13 cellular contexts compared by ENCODE assay signal in the genomic region with DNA sequence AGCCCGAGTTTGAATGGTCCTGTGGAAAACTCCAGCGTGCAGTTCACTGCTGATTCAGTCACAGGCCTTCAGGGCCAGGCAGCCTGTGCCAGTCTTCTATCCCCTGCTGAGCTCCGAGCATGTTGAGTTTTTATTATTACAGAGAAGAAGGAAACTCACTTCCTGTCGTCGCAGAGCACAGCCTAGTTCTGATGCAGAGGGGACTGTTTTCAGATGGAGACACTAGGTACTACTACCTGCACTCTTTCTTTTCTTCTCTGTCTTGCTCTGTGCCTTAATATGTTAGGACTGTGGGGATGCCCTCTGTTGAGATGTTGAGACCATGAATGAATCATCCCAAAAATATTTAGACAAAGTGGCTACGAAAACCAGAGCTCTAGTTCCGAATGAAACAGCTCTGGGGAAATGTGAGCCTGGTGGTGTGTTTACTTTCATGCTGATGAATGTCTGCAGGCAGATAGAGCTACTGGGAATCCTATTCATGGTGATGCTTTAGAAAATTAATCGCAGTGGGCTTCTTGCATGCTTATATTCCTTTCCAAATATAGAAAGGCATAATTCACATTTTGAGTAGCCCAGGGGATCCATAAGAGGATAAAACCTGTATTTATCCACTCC. TPM values are rescaled to one million over a fixed set of nuclear protein-coding genes. Genes with fewer than 3 reads are reported as not detected.
DNase-seq lines count a peak whose midpoint lies in the region; ATAC-seq and TF ChIP-seq lines count a peak whose summit lies in the region.
"Had no signal": no experiment of that assay in that cellular context is flagged by ENCODE, and none has a peak within 500 bp of the region (broad histone marks: within the 10 kb centered on the region; RNA-seq: fewer than 3 reads in every experiment).

No MANE protein-coding gene starts in this region.

- CTCF ChIA-PET in Caco-2 (lab: Charles Lee), result no interaction called here
- CTCF ChIA-PET in activated CD4-positive, alpha-beta T cell treated with anti-CD3 and anti-CD28 coated beads for 36 hours (lab: Charles Lee), result no interaction called here

- no TSS peak for BruUV-seq in Caco-2 (replicated peaks; lab: Mats Ljungman, UMichigan)

- DNase-seq in CD4-positive, CD25-positive, alpha-beta regulatory T cell, result peak in 1 of 3 donors; percentile 42
- DNase-seq in NCI-H146 (lab: John Stamatoyannopoulos, UW) (peak; percentile 93), body of pancreas (peak in 1 of 4 donors; percentile 11), Caco-2 (no peak), vagina (ENCODE audit: extremely low spot score in 2 of 2) (no peak)
- DNase-seq in activated CD4-positive, alpha-beta T cell treated with anti-CD3 and anti-CD28 coated beads for 36 hours, result no peak
- DNase-seq: effector memory CD8-positive, alpha-beta T cell; GDM1; NCI-H1436 treated with DMSO at 0.1 percent for 48 hours; stimulated activated CD8-positive, alpha-beta memory T cell treated with anti-CD3 and anti-CD28 coated beads, Interleukin-4, amount 100 ng/mL, for 48 hours had no signal

- H3K27ac ChIP-seq in CD4-positive, CD25-positive, alpha-beta regulatory T cell (ENCODE audit: insufficient read depth, low read length, poor library complexity, severe bottlenecking), result no peak overlapping the region
- peak overlapping the region in 3 of 4 donors; percentile 11 to 64 (median 26) for H3K27ac ChIP-seq in body of pancreas
- H3K27ac ChIP-seq in mesodermal cell (ENCODE audit: low read depth, low read length, severe bottlenecking), result peak overlapping the region; percentile 94
- H3K27ac ChIP-seq in vagina, result no peak overlapping the region

- no peaks in the 10 kb centered on the region for H3K9me3 ChIP-seq in CD4-positive, CD25-positive, alpha-beta regulatory T cell (ENCODE audit: control insufficient read depth in 2 of 2, low read length in 2 of 2)
- no peaks in the 10 kb centered on the region for H3K9me3 ChIP-seq in body of pancreas
- H3K9me3 ChIP-seq in mesodermal cell (ENCODE audit: control insufficient read depth, low read length), result no peaks in the 10 kb centered on the region
- no peaks in the 10 kb centered on the region for H3K9me3 ChIP-seq in Caco-2
- no peaks in the 10 kb centered on the region for H3K9me3 ChIP-seq in vagina

- ATAC-seq in CD4-positive, CD25-positive, alpha-beta regulatory T cell (ENCODE audit: low read depth in 2 of 2), result peak; percentile 57 to 61
- peak; percentile 19 for ATAC-seq in body of pancreas
- no peak for ATAC-seq in GM21447 (IDR thresholded peaks at IDR 0.05; ENCODE audit: unreplicated experiment)
- ATAC-seq in activated CD4-positive, alpha-beta T cell treated with anti-CD3 and anti-CD28 coated beads for 36 hours, result no peak
- ATAC-seq: effector memory CD8-positive, alpha-beta T cell had no signal

- no peaks in the 10 kb centered on the region for H3K27me3 Mint-ChIP-seq in CD4-positive, CD25-positive, alpha-beta regulatory T cell
- H3K27me3 Mint-ChIP-seq in Caco-2 (ENCODE audit: insufficient read depth, unreplicated experiment), result no peaks in the 10 kb centered on the region
- no peaks in the 10 kb centered on the region for H3K27me3 Mint-ChIP-seq in activated CD4-positive, alpha-beta T cell treated with anti-CD3 and anti-CD28 coated beads for 36 hours
- H3K27me3 Mint-ChIP-seq: effector memory CD8-positive, alpha-beta T cell had no signal

- peaks cover 8% of the 10 kb centered on the region for H3K36me3 ChIP-seq in CD4-positive, CD25-positive, alpha-beta regulatory T cell (ENCODE audit: control insufficient read depth, insufficient read depth, low read length)
- H3K36me3 ChIP-seq in body of pancreas (replicated peaks in 1 of 2; ENCODE audit: insufficient read depth in 1 of 2, low read depth in 2 of 2) (no peaks in the 10 kb centered on the region), mesodermal cell (ENCODE audit: control insufficient read depth, insufficient read depth, low read length) (no peaks in the 10 kb centered on the region), Caco-2 (ENCODE audit: control insufficient read depth, insufficient read depth, low read length) (no peaks in the 10 kb centered on the region), vagina (no peaks in the 10 kb centered on the region)

- peaks cover 0 to 2% (median 0%) of the 10 kb centered on the region in 7 donors for H3K9me3 Mint-ChIP-seq in CD4-positive, CD25-positive, alpha-beta regulatory T cell
- no peaks in the 10 kb centered on the region for H3K9me3 Mint-ChIP-seq in Caco-2 (ENCODE audit: unreplicated experiment)
- no peaks in the 10 kb centered on the region for H3K9me3 Mint-ChIP-seq in activated CD4-positive, alpha-beta T cell treated with anti-CD3 and anti-CD28 coated beads for 36 hours (ENCODE audit: low read depth)
- H3K9me3 Mint-ChIP-seq: effector memory CD8-positive, alpha-beta T cell; neural crest cell had no signal

- intact Hi-C loops in body of pancreas (cut with DNase I) (loop anchor here (10.0 kb wide), 1 partner anchor 395 kb away; no protein-coding TSS in a partner anchor), Caco-2 (cut with micrococcal nuclease; ENCODE audit: unreplicated experiment) (loop anchor here (5.0 kb wide), 1 partner anchor 143 kb away; a partner anchor contains a TSS), vagina (cut with DNase I) (no loop called here)
- intact Hi-C loops in activated CD4-positive, alpha-beta T cell treated with anti-CD3 and anti-CD28 coated beads for 36 hours (cut with DNase I, micrococcal nuclease), result loop anchor here in 1 of 2 experiments (5.0 kb wide), 1 partner anchor 88 kb away; no protein-coding TSS in a partner anchor

- peak overlapping the region in 2 of 3 donors; percentile 88 to 90 for H3K27ac Mint-ChIP-seq in CD4-positive, CD25-positive, alpha-beta regulatory T cell
- H3K27ac Mint-ChIP-seq in Caco-2 (ENCODE audit: unreplicated experiment), result no peak overlapping the region
- H3K27ac Mint-ChIP-seq in activated CD4-positive, alpha-beta T cell treated with anti-CD3 and anti-CD28 coated beads for 36 hours, result no peak overlapping the region

- H3K4me3 ChIP-seq in CD4-positive, CD25-positive, alpha-beta regulatory T cell (ENCODE audit: low read depth, low read length), result peak overlapping the region; percentile 29
- H3K4me3 ChIP-seq in body of pancreas (no peak overlapping the region), mesodermal cell (ENCODE audit: extremely low read depth, insufficient read depth, low read length, poor library complexity, severe bottlenecking) (no peak overlapping the region), Caco-2 (ENCODE audit: low read depth, low read length) (no peak overlapping the region), vagina (no peak overlapping the region)

- POLR2A ChIA-PET in Caco-2 (lab: Charles Lee), result no interaction called here
- POLR2A ChIA-PET in activated CD4-positive, alpha-beta T cell treated with anti-CD3 and anti-CD28 coated beads for 36 hours (lab: Charles Lee), result no interaction called here

- peaks cover 21% of the 10 kb centered on the region for H3K4me1 ChIP-seq in CD4-positive, CD25-positive, alpha-beta regulatory T cell (ENCODE audit: control insufficient read depth, insufficient read depth, low read length, poor library complexity, severe bottlenecking)
- H3K4me1 ChIP-seq in body of pancreas (peaks cover 56% of the 10 kb centered on the region), mesodermal cell (ENCODE audit: control insufficient read depth, insufficient read depth, low read length, poor library complexity, severe bottlenecking) (peaks cover 54% of the 10 kb centered on the region), Caco-2 (no peaks in the 10 kb centered on the region), vagina (peaks cover 28% of the 10 kb centered on the region)

- 58 to 60% methylated on average over 7 to 8 of the region's 8 CpGs for WGBS in body of pancreas, 2 donors
- 25 to 28% methylated on average over 4 of the region's 8 CpGs for WGBS in mesodermal cell (ENCODE audit: insufficient coverage in 2 of 2), 2 experiments

- peaks cover 26 to 54% (median 45%) of the 10 kb centered on the region in 4 donors for H3K4me1 Mint-ChIP-seq in CD4-positive, CD25-positive, alpha-beta regulatory T cell
- H3K4me1 Mint-ChIP-seq in Caco-2 (ENCODE audit: low read depth, unreplicated experiment), result no peaks in the 10 kb centered on the region
- peaks cover 29% of the 10 kb centered on the region for H3K4me1 Mint-ChIP-seq in activated CD4-positive, alpha-beta T cell treated with anti-CD3 and anti-CD28 coated beads for 36 hours

- peak overlapping the region; percentile 68 to 84 (median 79) for H3K4me3 Mint-ChIP-seq in CD4-positive, CD25-positive, alpha-beta regulatory T cell
- no peak overlapping the region for H3K4me3 Mint-ChIP-seq in Caco-2 (ENCODE audit: unreplicated experiment)
- H3K4me3 Mint-ChIP-seq in activated CD4-positive, alpha-beta T cell treated with anti-CD3 and anti-CD28 coated beads for 36 hours, result no peak overlapping the region
- H3K4me3 Mint-ChIP-seq: effector memory CD8-positive, alpha-beta T cell; neural crest cell had no signal

- TF ChIP-seq POLR2A in body of pancreas (IDR thresholded peaks at IDR 0.05), result no peak
- no peak for TF ChIP-seq POLR2A in vagina (IDR thresholded peaks at IDR 0.05)

- peaks cover 7% of the 10 kb centered on the region for H3K36me3 Mint-ChIP-seq in CD4-positive, CD25-positive, alpha-beta regulatory T cell
- H3K36me3 Mint-ChIP-seq in Caco-2 (ENCODE audit: insufficient read depth, unreplicated experiment), result no peaks in the 10 kb centered on the region
- H3K36me3 Mint-ChIP-seq in activated CD4-positive, alpha-beta T cell treated with anti-CD3 and anti-CD28 coated beads for 36 hours (ENCODE audit: low read depth), result peaks cover 13% of the 10 kb centered on the region

- TF ChIP-seq CTCF in body of pancreas (IDR thresholded peaks at IDR 0.05) (no peak), Caco-2 (IDR thresholded peaks at IDR 0.05; ENCODE audit: insufficient read depth in 1 of 2, low read depth in 1 of 2, low read length in 1 of 2, severe bottlenecking in 1 of 2, unreplicated experiment in 1 of 2) (no peak), vagina (IDR thresholded peaks at IDR 0.05) (no peak)

- no peaks in the 10 kb centered on the region for H3K27me3 ChIP-seq in CD4-positive, CD25-positive, alpha-beta regulatory T cell (ENCODE audit: control insufficient read depth, insufficient read depth, low read length)
- H3K27me3 ChIP-seq in body of pancreas (no peaks in the 10 kb centered on the region), Caco-2 (replicated peaks; ENCODE audit: control insufficient read depth, insufficient read depth, low read length) (no peaks in the 10 kb centered on the region), vagina (no peaks in the 10 kb centered on the region)

RNA-seq across cellular contexts. Expression of a gene that starts 29.6 kb away (rescaled TPM):
- total RNA-seq in CD4-positive, CD25-positive, alpha-beta regulatory T cell, result 13.5 TPM
- 10 to 100 TPM; 11.1 to 24.2 (median 22.3) TPM for polyA plus RNA-seq in CD4-positive, CD25-positive, alpha-beta regulatory T cell
- total RNA-seq in body of pancreas, result 10 to 100 TPM; 11.2 to 23.1 TPM
- 11.1 TPM for polyA plus RNA-seq in mesodermal cell (2013, experiment 1 of 2)
- 12.6 TPM for polyA plus RNA-seq in mesodermal cell (2013, experiment 2 of 2)
- 23.0 and 23.9 TPM in 2 replicates for total RNA-seq in Caco-2 (2022)
- 13.8 TPM for total RNA-seq in vagina
- 10 to 100 TPM; 14.6 to 16.4 TPM for total RNA-seq in activated CD4-positive, alpha-beta T cell treated with anti-CD3 and anti-CD28 coated beads for 36 hours

RNA-seq across cellular contexts. Expression of a gene that starts 42.2 kb away (rescaled TPM):
- 0.12 TPM for total RNA-seq in CD4-positive, CD25-positive, alpha-beta regulatory T cell
- polyA plus RNA-seq in CD4-positive, CD25-positive, alpha-beta regulatory T cell, result not detected
- total RNA-seq in body of pancreas (1 to 10 TPM; 6.2 to 7.6 TPM), Caco-2 (2022) (not detected in 2 replicates), vagina (not detected)
- not detected for polyA plus RNA-seq in mesodermal cell (2013, experiment 1 of 2)
- not detected for polyA plus RNA-seq in mesodermal cell (2013, experiment 2 of 2)
- under 1 TPM; 0.07 to 0.09 TPM for total RNA-seq in activated CD4-positive, alpha-beta T cell treated with anti-CD3 and anti-CD28 coated beads for 36 hours
- total RNA-seq: neural crest cell had no signal

RNA-seq across cellular contexts. Expression of a gene that starts 45.5 kb away (rescaled TPM):
- not detected for total RNA-seq in CD4-positive, CD25-positive, alpha-beta regulatory T cell
- polyA plus RNA-seq in CD4-positive, CD25-positive, alpha-beta regulatory T cell, result not detected
- total RNA-seq in body of pancreas, result not detected
- polyA plus RNA-seq in mesodermal cell (2013, experiment 1 of 2), result not detected
- not detected for polyA plus RNA-seq in mesodermal cell (2013, experiment 2 of 2)
- 0.05 and 0.09 TPM in 2 replicates for total RNA-seq in Caco-2 (2022)
- total RNA-seq in vagina, result not detected
- total RNA-seq in activated CD4-positive, alpha-beta T cell treated with anti-CD3 and anti-CD28 coated beads for 36 hours, result not detected
- total RNA-seq: neural crest cell had no signal

Comparison
In these comparisons a context has a peak if more than half of its experiments do, and no peak if none do; other contexts are left out.
1. ATAC-seq: peak in CD4-positive, CD25-positive, alpha-beta regulatory T cell (2 of 2) and body of pancreas (single experiment); none in GM21447 (single experiment) and activated CD4-positive, alpha-beta T cell treated with anti-CD3 and anti-CD28 coated beads for 36 hours (single experiment).
2. H3K27ac ChIP-seq: peak in body of pancreas (3 of 4) and mesodermal cell (single experiment); none in CD4-positive, CD25-positive, alpha-beta regulatory T cell (single experiment) and vagina (single experiment).
3. H3K27ac Mint-ChIP-seq: peak in CD4-positive, CD25-positive, alpha-beta regulatory T cell (2 of 3); none in Caco-2 (single experiment) and activated CD4-positive, alpha-beta T cell treated with anti-CD3 and anti-CD28 coated beads for 36 hours (single experiment).
4. H3K4me3 Mint-ChIP-seq: peak in CD4-positive, CD25-positive, alpha-beta regulatory T cell (4 of 4); none in Caco-2 (single experiment) and activated CD4-positive, alpha-beta T cell treated with anti-CD3 and anti-CD28 coated beads for 36 hours (single experiment).